In genomic region chr14:53355581-53356112, GRCh38 we compare ENCODE assay signal across 12 cellular contexts.
A peak's percentile ranks its signal among the peaks of the same experiment; 100 is the strongest.
DNase-seq lines count a peak whose midpoint lies in the region; ATAC-seq and TF ChIP-seq lines count a peak whose summit lies in the region.
"Had no signal": no experiment of that assay in that cellular context is flagged by ENCODE, and none has a peak within 500 bp of the region (broad histone marks: within the 10 kb centered on the region; RNA-seq: fewer than 3 reads in every experiment).

No MANE protein-coding gene starts in this region.

- TF ChIP-seq EP300 in transverse colon (IDR thresholded peaks at IDR 0.05; ENCODE audit: low read depth) = no peak

- H3K27me3 ChIP-seq in transverse colon = no peaks in the 10 kb centered on the region
- no peaks in the 10 kb centered on the region for H3K27me3 ChIP-seq in CD8-positive, alpha-beta T cell (ENCODE audit: insufficient read depth, low read length)
- H3K27me3 ChIP-seq: ascending aorta had no signal

- intact Hi-C loops in transverse colon (cut with DNase I; ENCODE audit: low total_unique reads) = no loop called here
- intact Hi-C loops in CD8-positive, alpha-beta T cell (cut with DNase I, micrococcal nuclease) = no loop called here

- H3K36me3 Mint-ChIP-seq in CD8-positive, alpha-beta T cell = no peaks in the 10 kb centered on the region

- peak; percentile 17 to 35 for DNase-seq in NCI-H524 (lab: John Stamatoyannopoulos, UW)
- no peak for DNase-seq in NCI-H524 treated with DMSO at 0.1 percent for 48 hours (lab: John Stamatoyannopoulos, UW)
- DNase-seq in OCI-M1 (lab: John Stamatoyannopoulos, UW) = peak; percentile 19
- DNase-seq in fibroblast of villous mesenchyme (ENCODE audit: low read depth) = peak; percentile 97
- no peak for DNase-seq in transverse colon
- DNase-seq in activated naive CD4-positive, alpha-beta T cell (lab: John Stamatoyannopoulos, UW) = no peak
- no peak for DNase-seq in CD8-positive, alpha-beta T cell
- no peak for DNase-seq in dedifferentiated amniotic fluid mesenchymal stem cell (ENCODE audit: extremely low spot score)
- DNase-seq: SHP77 treated with DMSO at 0.1 percent for 48 hours had no signal

- CTCF ChIA-PET in CD8-positive, alpha-beta T cell (lab: Charles Lee) = interaction anchor here (0.6 kb wide), 1 partner anchor 77 kb away, joined by 3 read pairs; no protein-coding TSS in a partner anchor

- TF ChIP-seq CTCF in fibroblast of villous mesenchyme (IDR thresholded peaks at IDR 0.05; ENCODE audit: insufficient read depth, low read depth, low read length) = no peak
- TF ChIP-seq CTCF in transverse colon (IDR thresholded peaks at IDR 0.05) = no peak
- TF ChIP-seq CTCF in CD8-positive, alpha-beta T cell (IDR thresholded peaks at IDR 0.05) = no peak

- H3K4me1 Mint-ChIP-seq in CD8-positive, alpha-beta T cell (ENCODE audit: low read depth) = no peaks in the 10 kb centered on the region
- H3K4me1 Mint-ChIP-seq: B cell had no signal

- TF ChIP-seq POLR2A in transverse colon (IDR thresholded peaks at IDR 0.05) = no peak

- H3K4me3 Mint-ChIP-seq in CD8-positive, alpha-beta T cell = no peak overlapping the region
- H3K4me3 Mint-ChIP-seq: B cell had no signal

- POLR2A ChIA-PET in CD8-positive, alpha-beta T cell (lab: Charles Lee) = no interaction called here

- H3K4me3 ChIP-seq in fibroblast of villous mesenchyme (ENCODE audit: low read depth, low read length) (no peak overlapping the region), transverse colon (no peak overlapping the region)
- no peak overlapping the region for H3K4me3 ChIP-seq in CD8-positive, alpha-beta T cell (ENCODE audit: low read depth, low read length)
- H3K4me3 ChIP-seq: ascending aorta had no signal

- no peaks in the 10 kb centered on the region for H3K36me3 ChIP-seq in transverse colon
- H3K36me3 ChIP-seq in CD8-positive, alpha-beta T cell (ENCODE audit: insufficient read depth, low read length) = no peaks in the 10 kb centered on the region
- H3K36me3 ChIP-seq: ascending aorta had no signal

- no peak for ATAC-seq in CD8-positive, alpha-beta T cell

- H3K27me3 Mint-ChIP-seq in CD8-positive, alpha-beta T cell (ENCODE audit: low read depth) = no peaks in the 10 kb centered on the region
- H3K27me3 Mint-ChIP-seq: B cell had no signal

- WGBS in transverse colon (ENCODE audit: low coverage in 1 of 2), 2 donors = 53 to 79% methylated on average over 2 to 5 of the region's 5 CpGs

- peak overlapping the region; percentile 10 to 38 (median 18) for H3K27ac ChIP-seq in transverse colon
- H3K27ac ChIP-seq in CD8-positive, alpha-beta T cell (ENCODE audit: low read depth, low read length) = no peak overlapping the region
- H3K27ac ChIP-seq: ascending aorta, parathyroid adenoma had no signal

- H3K9me3 ChIP-seq in transverse colon = no peaks in the 10 kb centered on the region
- H3K9me3 ChIP-seq in CD8-positive, alpha-beta T cell (ENCODE audit: low read length) = no peaks in the 10 kb centered on the region
- H3K9me3 ChIP-seq: ascending aorta had no signal

- no peak overlapping the region for H3K27ac Mint-ChIP-seq in CD8-positive, alpha-beta T cell
- H3K27ac Mint-ChIP-seq: B cell had no signal

- H3K4me1 ChIP-seq in transverse colon = no peaks in the 10 kb centered on the region
- H3K4me1 ChIP-seq in CD8-positive, alpha-beta T cell (ENCODE audit: insufficient read depth, low read length) = no peaks in the 10 kb centered on the region
- H3K4me1 ChIP-seq: ascending aorta, parathyroid adenoma had no signal

- H3K9me3 Mint-ChIP-seq in CD8-positive, alpha-beta T cell = no peaks in the 10 kb centered on the region

- in situ Hi-C loops in transverse colon (cut with MboI; ENCODE audit: low pct_ligation_motif_present in 1 of 4, low pct_unique_long_range_greater_than_20kb in 1 of 4, low sequenced_read_pairs in 3 of 4) = no loop called here

Comparison
In these comparisons a context has a peak if more than half of its experiments do, and no peak if none do; other contexts are left out.
1. DNase-seq: peak in NCI-H524 (2 of 2), OCI-M1 (single experiment) and fibroblast of villous mesenchyme (single experiment); none in NCI-H524 treated with DMSO at 0.1 percent for 48 hours (single experiment), transverse colon (single experiment), activated naive CD4-positive, alpha-beta T cell (0 of 4), CD8-positive, alpha-beta T cell (0 of 7) and dedifferentiated amniotic fluid mesenchymal stem cell (single experiment).